In genomic region chr4:71240094-71240493, GRCh38 we compare ENCODE assay signal across 17 cellular contexts.
DNase-seq lines count a peak whose midpoint lies in the region; ATAC-seq, FAIRE-seq and TF ChIP-seq lines count a peak whose summit lies in the region.
"Had no signal": no experiment of that assay in that cellular context is flagged by ENCODE, and none has a peak within 500 bp of the region (broad histone marks: within the 10 kb centered on the region; RNA-seq: fewer than 3 reads in every experiment).

No MANE protein-coding gene starts in this region.

- H2AFZ ChIP-seq in K562 (ENCODE audit: low read depth, low read length) = no peak overlapping the region
- H2AFZ ChIP-seq: GM23338 had no signal

- peaks cover 13% of the 10 kb centered on the region for H3K36me3 Mint-ChIP-seq in HFFc6 (ENCODE audit: low read depth)
- no peaks in the 10 kb centered on the region for H3K36me3 Mint-ChIP-seq in effector memory CD8-positive, alpha-beta T cell (ENCODE audit: insufficient read depth)
- H3K36me3 Mint-ChIP-seq in CD4-positive, alpha-beta memory T cell = no peaks in the 10 kb centered on the region
- H3K36me3 Mint-ChIP-seq: CD8-positive, alpha-beta memory T cell had no signal

- FAIRE-seq in K562 (lab: Jason Lieb, UNC) (no peak), pancreas (lab: Jason Lieb, UNC) (no peak)
- FAIRE-seq: GM18507, HTR-8/SVneo had no signal

- no peaks in the 10 kb centered on the region for H3K9me1 ChIP-seq in K562 (ENCODE audit: control insufficient read depth, insufficient read depth, low read length)

- H3K4me1 Mint-ChIP-seq in HFFc6 (ENCODE audit: low read depth) = peaks cover 41% of the 10 kb centered on the region
- H3K4me1 Mint-ChIP-seq in effector memory CD8-positive, alpha-beta T cell (ENCODE audit: low read depth in 2 of 2) = peaks cover 2 to 9% of the 10 kb centered on the region in 2 donors
- peaks cover 0 to 3% (median 0%) of the 10 kb centered on the region in 4 donors for H3K4me1 Mint-ChIP-seq in CD4-positive, alpha-beta memory T cell

- H3K36me3 ChIP-seq in K562 (ENCODE audit: control insufficient read depth, insufficient read depth, low read length) (no peaks in the 10 kb centered on the region), pancreas (no peaks in the 10 kb centered on the region), uterus (no peaks in the 10 kb centered on the region)
- no peaks in the 10 kb centered on the region for H3K36me3 ChIP-seq in CD4-positive, alpha-beta memory T cell (ENCODE audit: insufficient read depth, low read length)
- H3K36me3 ChIP-seq: BE2C had no signal

- H3K4me3 ChIP-seq in K562 = no peak overlapping the region
- no peak overlapping the region for H3K4me3 ChIP-seq in pancreas
- no peak overlapping the region for H3K4me3 ChIP-seq in uterus
- H3K4me3 ChIP-seq in CD4-positive, alpha-beta memory T cell (ENCODE audit: low read length in 2 of 2) = no peak overlapping the region
- H3K4me3 ChIP-seq: GM23338 had no signal

- no peak for TF ChIP-seq EP300 in K562 (IDR thresholded peaks at IDR 0.05; ENCODE audit: low read length)

- no peak for TF ChIP-seq POLR2A in K562 (conservative IDR thresholded peaks at IDR 0.05)
- no peak for TF ChIP-seq POLR2A in uterus (IDR thresholded peaks at IDR 0.05)

- H3K4me2 ChIP-seq in K562 (ENCODE audit: insufficient read depth, low read length) = no peak overlapping the region
- H3K4me2 ChIP-seq: GM23338 had no signal

- H3K9me3 ChIP-seq in K562 (replicated peaks; ENCODE audit: control insufficient read depth, insufficient read depth, low read depth, low read length) (no peaks in the 10 kb centered on the region), pancreas (no peaks in the 10 kb centered on the region), uterus (no peaks in the 10 kb centered on the region)
- no peaks in the 10 kb centered on the region for H3K9me3 ChIP-seq in CD4-positive, alpha-beta memory T cell (ENCODE audit: control insufficient read depth in 1 of 2, low read length in 2 of 2)
- H3K9me3 ChIP-seq: BE2C had no signal

- no peak overlapping the region for H3K9ac ChIP-seq in K562 (ENCODE audit: insufficient read depth in 1 of 2, low read depth in 2 of 2, low read length in 2 of 2)

- H3K27ac ChIP-seq in K562 (ENCODE audit: extremely low read depth, low read depth, low read length) (no peak overlapping the region), pancreas (peak overlapping the region in 1 of 4 donors; percentile 31), uterus (no peak overlapping the region)
- H3K27ac ChIP-seq in CD4-positive, alpha-beta memory T cell (ENCODE audit: low read depth, low read length) = no peak overlapping the region
- H3K27ac ChIP-seq: C4-2B had no signal

- H3K27me3 ChIP-seq in K562 (ENCODE audit: control insufficient read depth in 2 of 2, insufficient read depth in 2 of 2, low read length in 2 of 2) (peaks cover 2 to 10% of the 10 kb centered on the region in 2 experiments; a peak in 2 of 5 replicates), pancreas (no peaks in the 10 kb centered on the region), uterus (no peaks in the 10 kb centered on the region)
- H3K27me3 ChIP-seq in CD4-positive, alpha-beta memory T cell (ENCODE audit: insufficient read depth, low read length) = no peaks in the 10 kb centered on the region

- no peak overlapping the region for H3K4me3 Mint-ChIP-seq in HFFc6
- no peak overlapping the region for H3K4me3 Mint-ChIP-seq in effector memory CD8-positive, alpha-beta T cell
- no peak overlapping the region for H3K4me3 Mint-ChIP-seq in CD4-positive, alpha-beta memory T cell
- H3K4me3 Mint-ChIP-seq: CD8-positive, alpha-beta memory T cell; GM23338 had no signal

- H3K27ac Mint-ChIP-seq in HFFc6 = peak overlapping the region; percentile 68; the same call in 1 of the 2 replicates
- H3K27ac Mint-ChIP-seq in effector memory CD8-positive, alpha-beta T cell = peak overlapping the region in 1 of 2 donors; percentile 26
- no peak overlapping the region for H3K27ac Mint-ChIP-seq in CD4-positive, alpha-beta memory T cell
- H3K27ac Mint-ChIP-seq: GM23338 had no signal

- no peaks in the 10 kb centered on the region for H3K79me2 ChIP-seq in K562 (ENCODE audit: control insufficient read depth, insufficient read depth, low read length)

- CTCF ChIA-PET in K562 (lab: Yijun Ruan, JAX; ENCODE audit: low intra/inter-chr PET ratio) = no interaction called here
- CTCF ChIA-PET in CD4-positive, alpha-beta memory T cell (lab: Charles Lee; ENCODE audit: partially characterized antibody) = no interaction called here

- H3K9me3 Mint-ChIP-seq in HFFc6 = no peaks in the 10 kb centered on the region
- H3K9me3 Mint-ChIP-seq in effector memory CD8-positive, alpha-beta T cell = no peaks in the 10 kb centered on the region
- no peaks in the 10 kb centered on the region for H3K9me3 Mint-ChIP-seq in CD4-positive, alpha-beta memory T cell
- H3K9me3 Mint-ChIP-seq: CD8-positive, alpha-beta memory T cell; GM23338 had no signal

- in situ Hi-C loops in K562 (cut with MboI) = no loop called here

- TF ChIP-seq RAD21 in K562 (CRISPR knock-in tag; conservative IDR thresholded peaks at IDR 0.05 in 1 of 2, IDR thresholded peaks at IDR 0.05 in 1 of 2) = no peak

- no peak for TF ChIP-seq CTCF in HFFc6 (IDR thresholded peaks at IDR 0.05)
- no peak for TF ChIP-seq CTCF in K562 (IDR thresholded peaks at IDR 0.05 in 2 of 3, conservative IDR thresholded peaks at IDR 0.05 in 1 of 3; ENCODE audit: insufficient read depth in 2 of 3, low read depth in 1 of 3, low read length in 3 of 3)
- no peak for TF ChIP-seq CTCF in pancreas (IDR thresholded peaks at IDR 0.05)
- no peak for TF ChIP-seq CTCF in uterus (IDR thresholded peaks at IDR 0.05)

- no peaks in the 10 kb centered on the region for H4K20me1 ChIP-seq in K562 (replicated peaks; ENCODE audit: control insufficient read depth, insufficient read depth, low read length)

- no peak for ATAC-seq in K562
- peak; percentile 90 for ATAC-seq in left lobe of liver
- peak; percentile 42 to 74 (median 72) for ATAC-seq in pancreas
- no peak for ATAC-seq in effector memory CD8-positive, alpha-beta T cell (replicated peaks)
- ATAC-seq: GM23338 had no signal

- H3K4me1 ChIP-seq in K562 (replicated peaks in 1 of 2; ENCODE audit: control insufficient read depth in 2 of 2, insufficient read depth in 2 of 2, low read length in 2 of 2) (no peaks in the 10 kb centered on the region), pancreas (peaks cover 16 to 22% (median 19%) of the 10 kb centered on the region in 3 donors), uterus (no peaks in the 10 kb centered on the region)
- H3K4me1 ChIP-seq in CD4-positive, alpha-beta memory T cell (ENCODE audit: insufficient read depth, low read length) = no peaks in the 10 kb centered on the region
- H3K4me1 ChIP-seq: BE2C had no signal

- intact Hi-C loops in K562 (cut with micrococcal nuclease) = no loop called here
- intact Hi-C loops in pancreas (cut with DNase I) = no loop called here
- intact Hi-C loops in uterus (cut with DNase I; ENCODE audit: low total_unique reads) = no loop called here
- intact Hi-C loops in CD4-positive, alpha-beta memory T cell (cut with micrococcal nuclease) = no loop called here

- no TSS peak for BruUV-seq in K562 (replicated peaks; lab: Mats Ljungman, UMichigan)

- no peak for DNase-seq in HFFc6
- DNase-seq in K562 (ENCODE audit: extremely low read depth in 1 of 4, low spot score in 3 of 4) = no peak
- peak; percentile 64 for DNase-seq in left lobe of liver (ENCODE audit: low spot score)
- peak in 1 of 6 donors; percentile 36 for DNase-seq in pancreas
- no peak for DNase-seq in effector memory CD8-positive, alpha-beta T cell
- DNase-seq in CD1c-positive myeloid dendritic cell (ENCODE audit: extremely low spot score) = no peak
- DNase-seq in uterus = no peak
- no peak for DNase-seq in CD4-positive, alpha-beta memory T cell
- DNase-seq: BE2C; CD8-positive, alpha-beta memory T cell; DMS53; H7; KG1 had no signal

- no peaks in the 10 kb centered on the region for H3K27me3 Mint-ChIP-seq in HFFc6 (ENCODE audit: insufficient read depth)
- H3K27me3 Mint-ChIP-seq in effector memory CD8-positive, alpha-beta T cell = no peaks in the 10 kb centered on the region
- peaks cover 0 to 2% of the 10 kb centered on the region in 2 donors for H3K27me3 Mint-ChIP-seq in CD4-positive, alpha-beta memory T cell
- H3K27me3 Mint-ChIP-seq: CD8-positive, alpha-beta memory T cell had no signal

- POLR2A ChIA-PET in K562 (lab: Yijun Ruan, JAX) = no interaction called here
- POLR2A ChIA-PET in CD4-positive, alpha-beta memory T cell (lab: Charles Lee; ENCODE audit: partially characterized antibody) = no interaction called here

- 0% methylated on average over 1 of the region's 1 CpG for WGBS in K562 (ENCODE audit: insufficient coverage, low coverage, missing lambda C conversion rate)
- 66% methylated on average over 1 of the region's 1 CpG for WGBS in pancreas, 2 donors

TF ChIP-seq in K562, 482 proteins besides CTCF, POLR2A, EP300 and RAD21:
- no peak for TF ChIP-seq CGGBP1 (CRISPR knock-in tag; IDR thresholded peaks at IDR 0.05)
- TF ChIP-seq CEBPB (tag; IDR thresholded peaks at IDR 0.05) = peak; percentile 59
TF ChIP-seq in K562: peak in this region for 1.

Comparison
In these comparisons a context has a peak if more than half of its experiments do, and no peak if none do; other contexts are left out.
1. ATAC-seq: peak in left lobe of liver (single experiment) and pancreas (4 of 4); none in K562 (single experiment) and effector memory CD8-positive, alpha-beta T cell (single experiment).